34 cellular contexts compared by ENCODE assay signal in genomic region chr7:7607010-7607409, GRCh38.
"Had no signal": no experiment of that assay in that cellular context is flagged by ENCODE, and none has a peak within 500 bp of the region (broad histone marks: within the 10 kb centered on the region; RNA-seq: fewer than 3 reads in every experiment).

No MANE protein-coding gene starts in this region.

- H3K27me3 ChIP-seq: adrenal gland, body of pancreas, breast epithelium, MG63 had no signal

- H3K27ac ChIP-seq: adrenal gland, body of pancreas, breast epithelium, VCaP had no signal

- DNase-seq: activated B cell treated with CpG ODN at 0.5 μM for 24 hours; activated CD4-positive, alpha-beta memory T cell treated with anti-CD3 and anti-CD28 coated beads for 36 hours; activated CD4-positive, alpha-beta T cell treated with anti-CD3 and anti-CD28 coated beads for 4 hours; activated CD4-positive, alpha-beta T cell treated with anti-CD3 and anti-CD28 coated beads, Interleukin-2, amount 50 U/mL, for 1 hour; activated CD4-positive, CD25-positive, alpha-beta regulatory T cell treated with anti-CD3 and anti-CD28 coated beads, Interleukin-2, amount 50 U/mL, for 72 hours; activated CD8-positive, alpha-beta memory T cell treated with anti-CD3 and anti-CD28 coated beads, Interleukin-2, amount 50 U/mL, for 4 hours; activated gamma-delta T cell treated with Interleukin-2 at 50 U/mL for 16 hours; activated naive CD4-positive, alpha-beta T cell treated with anti-CD3 and anti-CD28 coated beads for 36 hours; activated T-cell treated with anti-CD3 and anti-CD28 coated beads for 4 hours; activated T-cell treated with anti-CD3 and anti-CD28 coated beads, Interleukin-2, amount 50 U/mL, for 4 hours; adrenal gland; body of pancreas; Kasumi-1; MG63; MV-4-11; NCI-H1092 treated with DMSO at 0.1 percent for 48 hours; NCI-H1417; NCI-H146; NCI-H187; NCI-H2029 treated with DMSO at 0.1 percent for 48 hours; NCI-H2107; NCI-H2171; NCI-H510A; NCI-H526; NCI-H748 treated with DMSO at 0.1 percent for 48 hours; NK-92 treated with Interleukin-12 subunit alpha and Interleukin-12 subunit beta, amount 100 ng/mL, for 24 hours; Right ventricle myocardium superior; SW 1271; T-helper 1 cell; T-helper 2 cell; T-helper 9 cell had no signal

- H3K36me3 ChIP-seq: breast epithelium had no signal

- ATAC-seq: activated naive CD4-positive, alpha-beta T cell treated with anti-CD3 and anti-CD28 coated beads, Interleukin-2, amount 50 U/mL, for 72 hours; activated T-cell treated with anti-CD3 and anti-CD28 coated beads, Interleukin-2, amount 50 U/mL, for 4 hours; body of pancreas had no signal

- H3K9me3 ChIP-seq: adrenal gland, body of pancreas, breast epithelium, MG63 had no signal

- H3K4me3 ChIP-seq: adrenal gland, body of pancreas, breast epithelium, MG63 had no signal

- H3K4me1 ChIP-seq: adrenal gland, body of pancreas, breast epithelium had no signal
